In the genomic region with DNA sequence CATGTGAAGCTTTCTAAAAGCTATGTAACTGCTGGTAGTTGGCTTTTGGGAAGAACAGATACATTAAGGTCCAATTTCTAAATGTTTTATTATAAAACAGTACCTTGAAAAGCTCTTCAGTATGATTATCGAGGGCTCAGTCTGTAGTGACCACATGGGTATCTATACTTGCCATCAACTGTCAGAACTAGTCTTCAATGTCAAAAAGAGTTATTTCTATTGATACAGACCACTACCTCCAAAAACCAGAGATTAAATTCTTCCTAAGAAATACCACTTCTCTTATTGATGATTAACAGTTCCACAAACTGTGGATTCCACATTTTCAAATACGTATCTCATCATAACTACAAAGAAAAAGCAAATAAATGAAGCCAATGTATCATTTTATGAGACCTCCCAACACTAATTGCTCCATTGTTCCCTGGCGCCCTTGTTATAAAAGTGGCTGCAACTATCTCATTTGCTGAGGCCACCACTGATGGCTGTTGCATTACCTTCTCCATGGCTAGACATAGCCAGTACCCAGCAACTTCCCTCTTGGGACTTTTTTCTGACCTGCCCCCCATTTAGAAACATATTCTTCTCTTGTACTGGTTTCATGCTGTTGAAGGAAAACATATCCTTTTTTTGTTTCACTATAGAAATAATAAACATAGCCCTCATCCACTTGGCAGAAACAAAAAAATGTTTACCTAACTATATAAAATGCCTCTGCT, we compare ENCODE assay signal across 24 cellular contexts. TPM values are rescaled to one million over a fixed set of nuclear protein-coding genes. Genes with fewer than 3 reads are reported as not detected.
DNase-seq lines count a peak whose midpoint lies in the region; ATAC-seq and TF ChIP-seq lines count a peak whose summit lies in the region.
"Had no signal": no experiment of that assay in that cellular context is flagged by ENCODE, and none has a peak within 500 bp of the region (broad histone marks: within the 10 kb centered on the region; RNA-seq: fewer than 3 reads in every experiment).

No MANE protein-coding gene starts in this region.

- peaks cover 5% of the 10 kb centered on the region for H3K36me3 Mint-ChIP-seq in activated CD4-positive, alpha-beta T cell treated with anti-CD3 and anti-CD28 coated beads, Interleukin-2, amount 10 ng/mL, durations not matched to agents 24 days and 14 days (ENCODE audit: low read depth)
- H3K36me3 Mint-ChIP-seq in chondrocyte (ENCODE audit: low read depth) (no peaks in the 10 kb centered on the region), CD14-positive monocyte (peaks cover 3% of the 10 kb centered on the region in 2 donors)
- H3K36me3 Mint-ChIP-seq: brain had no signal

- H3K79me2 ChIP-seq in HCT116 (ENCODE audit: insufficient read depth, low read length) = no peaks in the 10 kb centered on the region

- TF ChIP-seq CTCF in HCT116 (IDR thresholded peaks at IDR 0.05 in 2 of 3, conservative IDR thresholded peaks at IDR 0.05 in 1 of 3; ENCODE audit: borderline replicate concordance in 1 of 3, insufficient read depth in 1 of 3, low read depth in 2 of 3, low read length in 2 of 3) (no peak), chondrocyte (IDR thresholded peaks at IDR 0.05) (no peak), CD14-positive monocyte (IDR thresholded peaks at IDR 0.05) (no peak)

- H3K27me3 Mint-ChIP-seq in activated CD4-positive, alpha-beta T cell treated with anti-CD3 and anti-CD28 coated beads, Interleukin-2, amount 10 ng/mL, durations not matched to agents 24 days and 14 days = no peaks in the 10 kb centered on the region
- H3K27me3 Mint-ChIP-seq in chondrocyte (ENCODE audit: low read depth) (no peaks in the 10 kb centered on the region), CD14-positive monocyte (ENCODE audit: low read depth in 3 of 3) (peaks cover 0 to 2% (median 0%) of the 10 kb centered on the region in 3 donors)
- H3K27me3 Mint-ChIP-seq: brain had no signal

- peaks cover 54% of the 10 kb centered on the region for H3K4me1 Mint-ChIP-seq in activated CD4-positive, alpha-beta T cell treated with anti-CD3 and anti-CD28 coated beads, Interleukin-2, amount 10 ng/mL, durations not matched to agents 24 days and 14 days
- H3K4me1 Mint-ChIP-seq in chondrocyte (ENCODE audit: low read depth) = peaks cover 18% of the 10 kb centered on the region
- peaks cover 30% of the 10 kb centered on the region for H3K4me1 Mint-ChIP-seq in CD14-positive monocyte
- H3K4me1 Mint-ChIP-seq: brain, endodermal cell, nephron had no signal

- no peak overlapping the region for H3K4me2 ChIP-seq in HCT116 (ENCODE audit: low read length)
- H3K4me2 ChIP-seq: BLaER1 had no signal

- no TSS peak for BruUV-seq in HCT116 (replicated peaks; lab: Mats Ljungman, UMichigan)

- no peak overlapping the region for H3K4me3 ChIP-seq in HCT116 (replicated peaks in 1 of 2; ENCODE audit: low read depth in 1 of 2, low read length in 2 of 2)
- H3K4me3 ChIP-seq: BLaER1, colonic mucosa, sigmoid colon, thoracic aorta had no signal

- RAD21 ChIA-PET in HCT116 (lab: Charles Lee; ENCODE audit: low non-redundant PET in 1 of 2, low total read pairs in 2 of 2, uncharacterized antibody in 2 of 2, unreplicated experiment in 2 of 2) = no interaction called here

- H3K4me3 Mint-ChIP-seq in activated CD4-positive, alpha-beta T cell treated with anti-CD3 and anti-CD28 coated beads, Interleukin-2, amount 10 ng/mL, durations not matched to agents 24 days and 14 days = no peak overlapping the region
- H3K4me3 Mint-ChIP-seq in chondrocyte (ENCODE audit: unreplicated experiment) = no peak overlapping the region
- H3K4me3 Mint-ChIP-seq in CD14-positive monocyte = no peak overlapping the region
- H3K4me3 Mint-ChIP-seq: brain, endodermal cell, nephron had no signal

- H3K27ac ChIP-seq in HCT116 (ENCODE audit: low read depth, low read length) = no peak overlapping the region
- H3K27ac ChIP-seq: BLaER1, colonic mucosa, sigmoid colon, thoracic aorta had no signal

- no peak for TF ChIP-seq POLR2A in HCT116 (IDR thresholded peaks at IDR 0.05; ENCODE audit: borderline replicate concordance, extremely low read depth, insufficient read depth, insufficient read length)

- H2AFZ ChIP-seq in HCT116 (ENCODE audit: low read depth, low read length, poor library complexity, severe bottlenecking) = peak overlapping the region; percentile 71

- DNase-seq in activated CD4-positive, alpha-beta T cell treated with anti-CD3 and anti-CD28 coated beads, Interleukin-2, amount 10 ng/mL, durations not matched to agents 24 days and 14 days = peak; percentile 51
- no peak for DNase-seq in activated CD4-positive, alpha-beta T cell treated with anti-CD3 and anti-CD28 coated beads for 1 hour
- DNase-seq in HCT116 (ENCODE audit: low read depth, low spot score) (no peak), OCI-M1 (lab: John Stamatoyannopoulos, UW) (peak; percentile 42), chondrocyte (ENCODE audit: low spot score) (no peak), NCI-H82 treated with DMSO at 0.1 percent for 48 hours (lab: John Stamatoyannopoulos, UW; ENCODE audit: unreplicated experiment) (no peak), CD14-positive monocyte (ENCODE audit: low spot score) (no peak)
- DNase-seq: activated CD4-positive, CD25-positive, alpha-beta regulatory T cell; activated naive CD4-positive, alpha-beta T cell; colonic mucosa; DMS 273 treated with DMSO at 0.1 percent for 48 hours; endodermal cell; left cardiac atrium; NCI-H146; NCI-H2171; posterior cingulate gyrus; sigmoid colon; T-helper 9 cell had no signal

- CTCF ChIA-PET in HCT116 (lab: Charles Lee) = no interaction called here

- H3K36me3 ChIP-seq in HCT116 (ENCODE audit: control insufficient read depth in 1 of 2, insufficient read depth in 2 of 2, low read length in 2 of 2) = no peaks in the 10 kb centered on the region
- H3K36me3 ChIP-seq: BLaER1, colonic mucosa, sigmoid colon, thoracic aorta had no signal

- no peaks in the 10 kb centered on the region for H4K20me1 ChIP-seq in HCT116 (ENCODE audit: insufficient read depth)
- H4K20me1 ChIP-seq: BLaER1 had no signal

- TF ChIP-seq RAD21 in HCT116 (IDR thresholded peaks at IDR 0.05; ENCODE audit: low read depth) = no peak

- no peaks in the 10 kb centered on the region for H3K27me3 ChIP-seq in HCT116 (ENCODE audit: insufficient read depth, low read length)
- H3K27me3 ChIP-seq: BLaER1, colonic mucosa, sigmoid colon had no signal

- no peaks in the 10 kb centered on the region for H3K9me2 ChIP-seq in HCT116 (ENCODE audit: insufficient read depth)

- intact Hi-C loops in activated CD4-positive, alpha-beta T cell treated with anti-CD3 and anti-CD28 coated beads, Interleukin-2, amount 10 ng/mL, durations not matched to agents 24 days and 14 days (cut with micrococcal nuclease) = no loop called here
- intact Hi-C loops in HCT116 (cut with micrococcal nuclease) = no loop called here
- intact Hi-C loops in CD14-positive monocyte (cut with micrococcal nuclease) = no loop called here

- peaks cover 10% of the 10 kb centered on the region for H3K9me3 Mint-ChIP-seq in activated CD4-positive, alpha-beta T cell treated with anti-CD3 and anti-CD28 coated beads, Interleukin-2, amount 10 ng/mL, durations not matched to agents 24 days and 14 days
- peaks cover 6% of the 10 kb centered on the region for H3K9me3 Mint-ChIP-seq in chondrocyte (ENCODE audit: low read depth)
- peaks cover 0 to 3% (median 0%) of the 10 kb centered on the region in 7 donors for H3K9me3 Mint-ChIP-seq in CD14-positive monocyte
- H3K9me3 Mint-ChIP-seq: brain, endodermal cell, nephron had no signal

- no peak overlapping the region for H3K27ac Mint-ChIP-seq in activated CD4-positive, alpha-beta T cell treated with anti-CD3 and anti-CD28 coated beads, Interleukin-2, amount 10 ng/mL, durations not matched to agents 24 days and 14 days
- H3K27ac Mint-ChIP-seq in chondrocyte (ENCODE audit: unreplicated experiment) (peak overlapping the region; percentile 60), CD14-positive monocyte (no peak overlapping the region)
- H3K27ac Mint-ChIP-seq: brain, endodermal cell had no signal

- no peak for ATAC-seq in HCT116
- no peak for ATAC-seq in GM19463 (IDR thresholded peaks at IDR 0.05; ENCODE audit: unreplicated experiment)
- ATAC-seq: left cardiac atrium, Panc1 had no signal

- peaks cover 4 to 21% of the 10 kb centered on the region in 2 experiments for H3K4me1 ChIP-seq in HCT116 (ENCODE audit: control insufficient read depth in 1 of 2, insufficient read depth in 2 of 2, low read length in 2 of 2)
- H3K4me1 ChIP-seq: BLaER1, colonic mucosa had no signal

- POLR2A ChIA-PET in HCT116 (lab: Charles Lee) = no interaction called here

- no peak overlapping the region for H3K9ac ChIP-seq in HCT116 (ENCODE audit: low read length)
- H3K9ac ChIP-seq: BLaER1 had no signal

- no peaks in the 10 kb centered on the region for H3K9me3 ChIP-seq in HCT116 (ENCODE audit: control insufficient read depth in 1 of 2, insufficient read depth in 1 of 2, low read depth in 1 of 2, low read length in 2 of 2)
- H3K9me3 ChIP-seq: colonic mucosa, sigmoid colon, thoracic aorta had no signal

TF ChIP-seq in HCT116, 20 proteins besides CTCF, POLR2A, EP300 and RAD21 (continues in another document):
- TF ChIP-seq ZNF274 (IDR thresholded peaks at IDR 0.05; ENCODE audit: low read depth, low read length) = no peak
- TF ChIP-seq SRF (IDR thresholded peaks at IDR 0.05; ENCODE audit: low read depth) = no peak
- TF ChIP-seq CEBPB (IDR thresholded peaks at IDR 0.05; ENCODE audit: low read depth) = no peak
- TF ChIP-seq YY1 (IDR thresholded peaks at IDR 0.05; ENCODE audit: extremely low read depth, insufficient replicate concordance, low read depth, low read length) = no peak
- no peak for TF ChIP-seq JUND (IDR thresholded peaks at IDR 0.05)
- TF ChIP-seq FOSL1 (IDR thresholded peaks at IDR 0.05; ENCODE audit: low read depth) = no peak
- TF ChIP-seq ZFX (IDR thresholded peaks at IDR 0.05) = no peak
- TF ChIP-seq, protein P1, sequence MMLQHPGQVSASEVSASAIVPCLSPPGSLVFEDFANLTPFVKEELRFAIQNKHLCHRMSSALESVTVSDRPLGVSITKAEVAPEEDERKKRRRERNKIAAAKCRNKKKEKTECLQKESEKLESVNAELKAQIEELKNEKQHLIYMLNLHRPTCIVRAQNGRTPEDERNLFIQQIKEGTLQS (IDR thresholded peaks at IDR 0.05) = no peak
- TF ChIP-seq CBX3 (IDR thresholded peaks at IDR 0.05; ENCODE audit: low read depth) = no peak
- TF ChIP-seq TCF7L2 (IDR thresholded peaks at IDR 0.05; ENCODE audit: borderline replicate concordance, extremely low read depth, insufficient read depth, insufficient read length) = no peak
- TF ChIP-seq POLR2AphosphoS5 (IDR thresholded peaks at IDR 0.05; ENCODE audit: low read depth, low read length) = no peak
- no peak for TF ChIP-seq SP1 (IDR thresholded peaks at IDR 0.05; ENCODE audit: low read depth)

RNA-seq across cellular contexts. Expression of a gene that starts 33.9 kb away (rescaled TPM):
- total RNA-seq in activated CD4-positive, alpha-beta T cell treated with anti-CD3 and anti-CD28 coated beads, Interleukin-2, amount 10 ng/mL, durations not matched to agents 24 days and 14 days = 296 and 298 TPM in 2 replicates
- total RNA-seq in HCT116 (2021; ENCODE audit: unreplicated experiment) (200 TPM), chondrocyte (164 to 177 TPM (median 166 TPM) in 3 replicates)
- 69.4 and 70.1 TPM in 2 replicates for polyA plus RNA-seq in HCT116 (2012)
- polyA plus RNA-seq in CD14-positive monocyte = 100 to 1,000 TPM; 191 to 204 TPM

Comparison
In these comparisons a context has a peak if more than half of its experiments do, and no peak if none do; other contexts are left out.
1. DNase-seq: peak in activated CD4-positive, alpha-beta T cell treated with anti-CD3 and anti-CD28 coated beads, Interleukin-2, amount 10 ng/mL, durations not matched to agents 24 days and 14 days (single experiment) and OCI-M1 (single experiment); none in activated CD4-positive, alpha-beta T cell treated with anti-CD3 and anti-CD28 coated beads for 1 hour (single experiment), HCT116 (single experiment), chondrocyte (single experiment), NCI-H82 treated with DMSO at 0.1 percent for 48 hours (single experiment) and CD14-positive monocyte (single experiment).